7 cellular contexts compared by ENCODE assay signal in genomic region chr11:59173080-59173963, GRCh38. TPM values are rescaled to one million over a fixed set of nuclear protein-coding genes. Genes with fewer than 3 reads are reported as not detected.
A peak's percentile ranks its signal among the peaks of the same experiment; 100 is the strongest.
DNase-seq lines count a peak whose midpoint lies in the region; ATAC-seq and TF ChIP-seq lines count a peak whose summit lies in the region.

No MANE protein-coding gene starts in this region.

- peak overlapping the region; percentile 66 for H3K9ac ChIP-seq in iPS-15b (ENCODE audit: low read depth, low read length)

- H3K9me3 ChIP-seq in adrenal gland (replicated peaks in 1 of 3): no peaks in the 10 kb centered on the region
- H3K9me3 ChIP-seq in iPS-15b (ENCODE audit: control insufficient read depth, insufficient read depth, low read length): no peaks in the 10 kb centered on the region

- no peak for TF ChIP-seq CTCF in adrenal gland (IDR thresholded peaks at IDR 0.05)

- no peaks in the 10 kb centered on the region for H3K36me3 ChIP-seq in adrenal gland (replicated peaks in 1 of 2)
- no peaks in the 10 kb centered on the region for H3K36me3 ChIP-seq in iPS-15b (ENCODE audit: control insufficient read depth, insufficient read depth, low read length)

- no peaks in the 10 kb centered on the region for H3K27me3 ChIP-seq in adrenal gland
- no peaks in the 10 kb centered on the region for H3K27me3 ChIP-seq in iPS-15b (ENCODE audit: control insufficient read depth, insufficient read depth, low read length)

- H3K4me3 ChIP-seq in adrenal gland (peak overlapping the region in 2 of 4 donors; percentile 20 to 67), iPS-15b (ENCODE audit: low read depth, low read length) (peak overlapping the region; percentile 83)

- peak overlapping the region in 2 of 5 donors; percentile 79 to 83 for H3K27ac ChIP-seq in adrenal gland

- TF ChIP-seq POLR2A in adrenal gland (IDR thresholded peaks at IDR 0.05): no peak

- intact Hi-C loops in adrenal gland (cut with DNase I): loop anchor here (5.0 to 10.0 kb wide), 4 partner anchors 34 to 511 kb away; partner anchors contain the start of gene OR5A2 (in 1 of the 2)
- intact Hi-C loops in sciatic nerve (cut with DNase I): loop anchor here (2.0 kb wide), 1 partner anchor 33 kb away; no protein-coding TSS in a partner anchor

- ATAC-seq in GM19351 (IDR thresholded peaks at IDR 0.05; ENCODE audit: unreplicated experiment) (peak; percentile 2), sciatic nerve (peak; percentile 20)

- peak; percentile 58 for DNase-seq in HT-29 (ENCODE audit: low spot score)
- peak in 4 of 7 donors; percentile 9 to 60 (median 32) for DNase-seq in adrenal gland
- DNase-seq in sciatic nerve (ENCODE audit: low spot score): peak; percentile 67
- no peak for DNase-seq in GM19240 (ENCODE audit: insufficient read length, low spot score)
- DNase-seq in central memory CD4-positive, alpha-beta T cell: no peak

- H3K4me1 ChIP-seq in adrenal gland (replicated peaks in 1 of 2) (peaks cover 0 to 12% of the 10 kb centered on the region in 2 donors), iPS-15b (ENCODE audit: control insufficient read depth, insufficient read depth, low read length) (peaks cover 14% of the 10 kb centered on the region)

- WGBS in adrenal gland, 4 donors: 13 to 22% (median 19%) methylated on average over 22 to 37 of the region's 37 CpGs

RNA-seq across cellular contexts. Expression of gene DTX4, which starts 1.4 kb away (rescaled TPM):
- total RNA-seq in HT-29 (2014; rRNA removed; shearing (Covaris generic)): 20.8 and 22.6 TPM in 2 replicates
- total RNA-seq in adrenal gland: 1 to 10 TPM; 2.2 to 7.8 (median 3.4) TPM
- polyA plus RNA-seq in adrenal gland: 1 to 10 TPM; 1.2 to 2.9 (median 2.3) TPM
- 35.9 TPM for total RNA-seq in sciatic nerve

RNA-seq across cellular contexts. Expression of gene FAM111A, which starts 30.7 kb away (rescaled TPM):
- total RNA-seq in HT-29 (2014; rRNA removed; shearing (Covaris generic)): 43.6 and 51.9 TPM in 2 replicates
- total RNA-seq in adrenal gland: 10 to 100 TPM; 15.8 to 40.4 (median 30.1) TPM
- polyA plus RNA-seq in adrenal gland: 10 to 100 TPM; 13.5 to 92.5 (median 30.7) TPM
- 48.0 TPM for total RNA-seq in sciatic nerve

RNA-seq across cellular contexts. Expression of gene MPEG1, which starts 39.4 kb away (rescaled TPM):
- not detected in 2 replicates for total RNA-seq in HT-29 (2014; rRNA removed; shearing (Covaris generic))
- total RNA-seq in adrenal gland: 10 to 100 TPM; 18.7 to 54.8 (median 37.3) TPM
- polyA plus RNA-seq in adrenal gland: 10 to 100 TPM in 1 of 3 donors, 1 to 10 TPM in 2; 4.5 to 10.2 (median 6.9) TPM
- total RNA-seq in sciatic nerve: 18.0 TPM

Comparison
In these comparisons a context has a peak if more than half of its experiments do, and no peak if none do; other contexts are left out.
1. DNase-seq: peak in HT-29 (single experiment), adrenal gland (4 of 7) and sciatic nerve (single experiment); none in GM19240 (single experiment) and central memory CD4-positive, alpha-beta T cell (single experiment).
2. RNA of gene MPEG1, which starts 39.4 kb away (total RNA-seq): 18.7 to 54.8 TPM in adrenal gland and 18.0 TPM in sciatic nerve (single experiment); not detected in HT-29; every median in the first group is over 10 times any median in the second.